In the genomic region with DNA sequence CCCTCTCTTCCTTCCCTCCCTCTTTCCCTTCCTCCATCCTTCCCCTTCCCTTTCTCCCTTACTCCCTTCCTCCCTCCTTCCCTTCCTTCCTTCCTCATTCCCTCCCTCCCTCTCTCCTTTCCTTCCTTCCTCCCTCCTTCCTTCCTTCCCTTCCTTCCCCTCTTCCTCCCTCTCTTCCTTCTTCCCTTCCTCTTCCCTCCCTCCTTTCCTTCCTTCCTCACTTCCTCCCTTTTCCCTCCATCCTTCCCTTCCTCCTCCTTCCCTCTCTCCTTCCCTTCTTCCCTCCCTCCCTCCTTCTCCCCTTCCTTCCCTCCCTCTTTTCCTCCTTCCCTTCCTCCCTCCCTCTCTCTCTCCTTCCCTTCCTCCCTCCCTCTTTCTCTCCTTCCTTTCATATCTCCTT, we compare ENCODE assay signal across 39 cellular contexts. TPM values are rescaled to one million over a fixed set of nuclear protein-coding genes. Genes with fewer than 3 reads are reported as not detected.
"Had no signal": no experiment of that assay in that cellular context is flagged by ENCODE, and none has a peak within 500 bp of the region (broad histone marks: within the 10 kb centered on the region; RNA-seq: fewer than 3 reads in every experiment).

No MANE protein-coding gene starts in this region.

- DNase-seq: activated B cell treated with CpG ODN at 0.5 μM for 24 hours; activated CD4-positive, alpha-beta memory T cell treated with anti-CD3 and anti-CD28 coated beads for 36 hours; activated CD4-positive, alpha-beta T cell treated with anti-CD3 and anti-CD28 coated beads for 4 hours; activated CD4-positive, alpha-beta T cell treated with anti-CD3 and anti-CD28 coated beads, Interleukin-2, amount 10 ng/mL, durations not matched to agents 24 days and 14 days; activated CD4-positive, alpha-beta T cell treated with anti-CD3 and anti-CD28 coated beads, Interleukin-2, amount 50 U/mL, for 1 hour; activated CD4-positive, alpha-beta T cell treated with anti-CD3 and anti-CD28 coated beads, Interleukin-2, amount 50 U/mL, for 4 hours; activated CD4-positive, CD25-positive, alpha-beta regulatory T cell treated with anti-CD3 and anti-CD28 coated beads, Interleukin-2, amount 50 U/mL, for 72 hours; activated CD8-positive, alpha-beta memory T cell treated with anti-CD3 and anti-CD28 coated beads, Interleukin-2, amount 10 ng/mL, durations not matched to agents 7 days and 5 days; activated CD8-positive, alpha-beta T cell treated with anti-CD3 and anti-CD28 coated beads for 36 hours; activated effector memory CD4-positive, alpha-beta T cell treated with anti-CD3 and anti-CD28 coated beads, Interleukin-2, amount 50 U/mL, for 16 hours; activated gamma-delta T cell treated with Interleukin-2 at 50 U/mL for 16 hours; activated naive CD4-positive, alpha-beta T cell; activated naive CD4-positive, alpha-beta T cell treated with anti-CD3 and anti-CD28 coated beads for 36 hours; activated naive CD4-positive, alpha-beta T cell treated with anti-CD3 and anti-CD28 coated beads, Interleukin-2, amount 50 U/mL, for 16 hours; activated naive CD8-positive, alpha-beta T cell treated with anti-CD3 and anti-CD28 coated beads for 36 hours; activated T-cell treated with anti-CD3 and anti-CD28 coated beads for 4 hours; activated T-cell treated with anti-CD3 and anti-CD28 coated beads, Interleukin-2, amount 50 U/mL, for 1 hour; activated T-cell treated with anti-CD3 and anti-CD28 coated beads, Interleukin-2, amount 50 U/mL, for 4 hours; activated T-cell treated with anti-CD3 and anti-CD28 coated beads, Interleukin-2, amount 50 U/mL, for 72 hours; adrenal gland; amniotic stem cell; aorta; body of pancreas; brain microvascular endothelial cell; central memory CD4-positive, alpha-beta T cell; T-helper 2 cell; T-helper 9 cell had no signal

- H3K27ac Mint-ChIP-seq: activated B cell treated with CpG ODN at 0.5 μM for 24 hours; activated CD4-positive, alpha-beta memory T cell treated with anti-CD3 and anti-CD28 coated beads for 36 hours; activated CD4-positive, alpha-beta T cell treated with anti-CD3 and anti-CD28 coated beads, Interleukin-2, amount 10 ng/mL, durations not matched to agents 24 days and 14 days; activated CD8-positive, alpha-beta memory T cell treated with anti-CD3 and anti-CD28 coated beads, Interleukin-2, amount 10 ng/mL, durations not matched to agents 7 days and 5 days; activated CD8-positive, alpha-beta T cell treated with anti-CD3 and anti-CD28 coated beads for 36 hours; activated naive CD4-positive, alpha-beta T cell treated with anti-CD3 and anti-CD28 coated beads for 36 hours; activated naive CD4-positive, alpha-beta T cell treated with anti-CD3 and anti-CD28 coated beads, Interleukin-2, amount 50 U/mL, for 72 hours; activated naive CD8-positive, alpha-beta T cell treated with anti-CD3 and anti-CD28 coated beads for 36 hours; activated T-cell treated with anti-CD3 and anti-CD28 coated beads, Interleukin-2, amount 50 U/mL, for 72 hours; activated T-helper 1 cell treated with anti-CD3 and anti-CD28 coated beads, Interleukin-12 subunit alpha, Interleukin-12 subunit beta, Interleukin-2, Interleukin-4 antibody, amounts not matched to agents 30 ng/mL and 10 ng/mL and 1 ng/mL, durations not matched to agents 14 hours and 24 hours and 36 hours; activated T-helper 17 cell treated with anti-CD3 and anti-CD28 coated beads, Interleukin-2, amount 50 U/mL, for 72 hours; T-helper 1 cell treated with Interleukin-12 subunit alpha and Interleukin-12 subunit beta and Interleukin-4 antibody, amounts not matched to agents 30 μg/mL and 1 μg/mL, for 36 hours; T-helper 2 cell treated with Interferon-gamma antibody and Interleukin-4, amounts not matched to agents 5 μg/mL and 100 μg/mL, for 36 hours had no signal

- H3K4me1 ChIP-seq: adrenal gland, body of pancreas, breast epithelium had no signal

- H3K36me3 Mint-ChIP-seq: activated CD4-positive, alpha-beta memory T cell treated with anti-CD3 and anti-CD28 coated beads for 36 hours; activated CD8-positive, alpha-beta memory T cell treated with anti-CD3 and anti-CD28 coated beads, Interleukin-2, amount 10 ng/mL, durations not matched to agents 7 days and 5 days; activated naive CD4-positive, alpha-beta T cell treated with anti-CD3 and anti-CD28 coated beads, Interleukin-2, amount 50 U/mL, for 72 hours; activated naive CD8-positive, alpha-beta T cell treated with anti-CD3 and anti-CD28 coated beads for 36 hours had no signal

- H3K4me3 Mint-ChIP-seq: activated B cell treated with CpG ODN at 0.5 μM for 24 hours; activated CD4-positive, alpha-beta memory T cell treated with anti-CD3 and anti-CD28 coated beads for 36 hours; activated CD4-positive, alpha-beta T cell treated with anti-CD3 and anti-CD28 coated beads, Interleukin-2, amount 10 ng/mL, durations not matched to agents 24 days and 14 days; activated CD8-positive, alpha-beta memory T cell treated with anti-CD3 and anti-CD28 coated beads, Interleukin-2, amount 10 ng/mL, durations not matched to agents 7 days and 5 days; activated CD8-positive, alpha-beta T cell treated with anti-CD3 and anti-CD28 coated beads for 36 hours; activated naive CD4-positive, alpha-beta T cell treated with anti-CD3 and anti-CD28 coated beads for 36 hours; activated naive CD8-positive, alpha-beta T cell treated with anti-CD3 and anti-CD28 coated beads for 36 hours; activated T-cell treated with anti-CD3 and anti-CD28 coated beads, Interleukin-2, amount 50 U/mL, for 4 hours; activated T-cell treated with anti-CD3 and anti-CD28 coated beads, Interleukin-2, amount 50 U/mL, for 72 hours; activated T-helper 1 cell treated with anti-CD3 and anti-CD28 coated beads, Interleukin-12 subunit alpha, Interleukin-12 subunit beta, Interleukin-2, Interleukin-4 antibody, amounts not matched to agents 30 ng/mL and 10 ng/mL and 1 ng/mL, durations not matched to agents 14 hours and 24 hours and 36 hours; activated T-helper 17 cell treated with anti-CD3 and anti-CD28 coated beads, Interleukin-2, amount 50 U/mL, for 72 hours; T-helper 1 cell treated with Interleukin-12 subunit alpha and Interleukin-12 subunit beta and Interleukin-4 antibody, amounts not matched to agents 30 μg/mL and 1 μg/mL, for 36 hours; T-helper 2 cell treated with Interferon-gamma antibody and Interleukin-4, amounts not matched to agents 5 μg/mL and 100 μg/mL, for 36 hours had no signal

- H3K9me3 Mint-ChIP-seq: activated B cell treated with CpG ODN at 0.5 μM for 24 hours; activated CD4-positive, alpha-beta memory T cell treated with anti-CD3 and anti-CD28 coated beads for 36 hours; activated CD4-positive, alpha-beta T cell treated with anti-CD3 and anti-CD28 coated beads, Interleukin-2, amount 10 ng/mL, durations not matched to agents 24 days and 14 days; activated CD8-positive, alpha-beta T cell treated with anti-CD3 and anti-CD28 coated beads for 36 hours; activated naive CD4-positive, alpha-beta T cell treated with anti-CD3 and anti-CD28 coated beads for 36 hours; activated naive CD4-positive, alpha-beta T cell treated with anti-CD3 and anti-CD28 coated beads, Interleukin-2, amount 50 U/mL, for 72 hours; activated naive CD8-positive, alpha-beta T cell treated with anti-CD3 and anti-CD28 coated beads for 36 hours; activated T-cell treated with anti-CD3 and anti-CD28 coated beads, Interleukin-2, amount 50 U/mL, for 4 hours; activated T-cell treated with anti-CD3 and anti-CD28 coated beads, Interleukin-2, amount 50 U/mL, for 72 hours; activated T-helper 1 cell treated with anti-CD3 and anti-CD28 coated beads, Interleukin-12 subunit alpha, Interleukin-12 subunit beta, Interleukin-2, Interleukin-4 antibody, amounts not matched to agents 30 ng/mL and 10 ng/mL and 1 ng/mL, durations not matched to agents 14 hours and 24 hours and 36 hours; T-helper 1 cell treated with Interleukin-12 subunit alpha and Interleukin-12 subunit beta and Interleukin-4 antibody, amounts not matched to agents 30 μg/mL and 1 μg/mL, for 36 hours; T-helper 2 cell treated with Interferon-gamma antibody and Interleukin-4, amounts not matched to agents 5 μg/mL and 100 μg/mL, for 36 hours had no signal

- H3K27me3 ChIP-seq: adrenal gland, body of pancreas, brain microvascular endothelial cell had no signal

- H3K4me1 Mint-ChIP-seq: activated B cell treated with CpG ODN at 0.5 μM for 24 hours; activated CD4-positive, alpha-beta T cell treated with anti-CD3 and anti-CD28 coated beads, Interleukin-2, amount 10 ng/mL, durations not matched to agents 24 days and 14 days; activated CD8-positive, alpha-beta memory T cell treated with anti-CD3 and anti-CD28 coated beads, Interleukin-2, amount 10 ng/mL, durations not matched to agents 7 days and 5 days; activated naive CD8-positive, alpha-beta T cell treated with anti-CD3 and anti-CD28 coated beads for 36 hours; activated T-helper 17 cell treated with anti-CD3 and anti-CD28 coated beads, Interleukin-2, amount 50 U/mL, for 72 hours had no signal

- H3K36me3 ChIP-seq: adrenal gland, brain microvascular endothelial cell, breast epithelium had no signal

- H3K27ac ChIP-seq: adrenal gland, body of pancreas, brain microvascular endothelial cell, breast epithelium, VCaP had no signal

- H3K9me3 ChIP-seq: adrenal gland, body of pancreas, breast epithelium had no signal

- FAIRE-seq: astrocyte, colon, TTC549 had no signal

- H3K4me3 ChIP-seq: adrenal gland, body of pancreas, breast epithelium had no signal

RNA-seq across cellular contexts. Expression of gene SLC18A2, which starts 12.7 kb away (rescaled TPM):
- total RNA-seq: activated B cell treated with CpG ODN at 0.5 μM for 24 hours; activated CD4-positive, alpha-beta memory T cell treated with anti-CD3 and anti-CD28 coated beads for 36 hours; activated CD4-positive, alpha-beta T cell treated with anti-CD3 and anti-CD28 coated beads, Interleukin-2, amount 10 ng/mL, durations not matched to agents 24 days and 14 days; activated CD8-positive, alpha-beta memory T cell treated with anti-CD3 and anti-CD28 coated beads, Interleukin-2, amount 10 ng/mL, durations not matched to agents 7 days and 5 days; activated naive CD4-positive, alpha-beta T cell treated with anti-CD3 and anti-CD28 coated beads for 36 hours; activated naive CD8-positive, alpha-beta T cell treated with anti-CD3 and anti-CD28 coated beads for 36 hours; activated T-helper 1 cell treated with anti-CD3 and anti-CD28 coated beads, Interleukin-12 subunit alpha, Interleukin-12 subunit beta, Interleukin-2, Interleukin-4 antibody, amounts not matched to agents 30 ng/mL and 10 ng/mL and 1 ng/mL, durations not matched to agents 14 hours and 24 hours and 36 hours; astrocyte had no signal

RNA-seq across cellular contexts. Expression of gene KCNK18, which starts 30.9 kb away (rescaled TPM):
- total RNA-seq: activated B cell treated with CpG ODN at 0.5 μM for 24 hours; activated CD4-positive, alpha-beta memory T cell treated with anti-CD3 and anti-CD28 coated beads for 36 hours; activated CD4-positive, alpha-beta T cell treated with anti-CD3 and anti-CD28 coated beads, Interleukin-2, amount 10 ng/mL, durations not matched to agents 24 days and 14 days; activated CD8-positive, alpha-beta memory T cell treated with anti-CD3 and anti-CD28 coated beads, Interleukin-2, amount 10 ng/mL, durations not matched to agents 7 days and 5 days; activated CD8-positive, alpha-beta T cell treated with anti-CD3 and anti-CD28 coated beads for 36 hours; activated naive CD4-positive, alpha-beta T cell treated with anti-CD3 and anti-CD28 coated beads for 36 hours; activated naive CD4-positive, alpha-beta T cell treated with anti-CD3 and anti-CD28 coated beads, Interleukin-2, amount 50 U/mL, for 72 hours; activated naive CD8-positive, alpha-beta T cell treated with anti-CD3 and anti-CD28 coated beads for 36 hours; activated T-cell treated with anti-CD3 and anti-CD28 coated beads, Interleukin-2, amount 50 U/mL, for 4 hours; activated T-cell treated with anti-CD3 and anti-CD28 coated beads, Interleukin-2, amount 50 U/mL, for 72 hours; activated T-helper 1 cell treated with anti-CD3 and anti-CD28 coated beads, Interleukin-12 subunit alpha, Interleukin-12 subunit beta, Interleukin-2, Interleukin-4 antibody, amounts not matched to agents 30 ng/mL and 10 ng/mL and 1 ng/mL, durations not matched to agents 14 hours and 24 hours and 36 hours; activated T-helper 17 cell treated with anti-CD3 and anti-CD28 coated beads, Interleukin-2, amount 50 U/mL, for 72 hours; adrenal gland; aorta; astrocyte; body of pancreas; breast epithelium; cardiac septum; cerebellum had no signal
- polyA plus RNA-seq: adrenal gland, aorta had no signal
